ENCODE assay signal across 25 cellular contexts in genomic region chr1:50179639-50180038, GRCh38.
"Had no signal": no experiment of that assay in that cellular context is flagged by ENCODE, and none has a peak within 500 bp of the region (broad histone marks: within the 10 kb centered on the region; RNA-seq: fewer than 3 reads in every experiment).

No MANE protein-coding gene starts in this region.

- H3K9me3 ChIP-seq: heart right ventricle, lower lobe of right lung, pancreas, psoas muscle, right atrium auricular region, spleen, suprapubic skin, thoracic aorta, tibial artery, uterus had no signal

- H3K4me1 ChIP-seq: lower lobe of right lung, pancreas, tibial artery, uterus had no signal

- DNase-seq: heart right ventricle; hippocampal formation; kidney glomerular epithelial cell; left colon; left ventricle myocardium superior; lower lobe of right lung; mammary epithelial cell; mesenchymal stem cell; naive thymus-derived CD8-positive, alpha-beta T cell; nucleus accumbens; pancreas; posterior cingulate gyrus; psoas muscle; spleen; stimulated activated CD4-positive, alpha-beta T cell treated with anti-CD3 and anti-CD28 coated beads, Interleukin-4, amount 100 ng/mL, for 24 hours; stimulated activated naive CD4-positive, alpha-beta T cell; tibial artery; trophoblast cell; uterus had no signal

- H3K27ac ChIP-seq: heart right ventricle, lower lobe of right lung, pancreas, psoas muscle, right atrium auricular region, skin epidermis, spleen, suprapubic skin, thoracic aorta, tibial artery, uterus had no signal

- H3K4me3 ChIP-seq: heart right ventricle, lower lobe of right lung, pancreas, psoas muscle, right atrium auricular region, skin epidermis, spleen, suprapubic skin, thoracic aorta, tibial artery, uterus had no signal

- H3K36me3 ChIP-seq: heart right ventricle, lower lobe of right lung, pancreas, right atrium auricular region, spleen, suprapubic skin, thoracic aorta, tibial artery, uterus had no signal

- ATAC-seq: heart right ventricle; left colon; left ventricle myocardium superior; lower lobe of right lung; naive thymus-derived CD8-positive, alpha-beta T cell; psoas muscle; sciatic nerve; stimulated activated effector memory CD8-positive, alpha-beta T cell treated with anti-CD3 and anti-CD28 coated beads, Interleukin-12 subunit alpha, Interleukin-12 subunit beta, amount 100 ng/mL, for 72 hours had no signal

- H3K27me3 ChIP-seq: heart right ventricle, right atrium auricular region, uterus had no signal
